8 cellular contexts compared by ENCODE assay signal in the genomic region with DNA sequence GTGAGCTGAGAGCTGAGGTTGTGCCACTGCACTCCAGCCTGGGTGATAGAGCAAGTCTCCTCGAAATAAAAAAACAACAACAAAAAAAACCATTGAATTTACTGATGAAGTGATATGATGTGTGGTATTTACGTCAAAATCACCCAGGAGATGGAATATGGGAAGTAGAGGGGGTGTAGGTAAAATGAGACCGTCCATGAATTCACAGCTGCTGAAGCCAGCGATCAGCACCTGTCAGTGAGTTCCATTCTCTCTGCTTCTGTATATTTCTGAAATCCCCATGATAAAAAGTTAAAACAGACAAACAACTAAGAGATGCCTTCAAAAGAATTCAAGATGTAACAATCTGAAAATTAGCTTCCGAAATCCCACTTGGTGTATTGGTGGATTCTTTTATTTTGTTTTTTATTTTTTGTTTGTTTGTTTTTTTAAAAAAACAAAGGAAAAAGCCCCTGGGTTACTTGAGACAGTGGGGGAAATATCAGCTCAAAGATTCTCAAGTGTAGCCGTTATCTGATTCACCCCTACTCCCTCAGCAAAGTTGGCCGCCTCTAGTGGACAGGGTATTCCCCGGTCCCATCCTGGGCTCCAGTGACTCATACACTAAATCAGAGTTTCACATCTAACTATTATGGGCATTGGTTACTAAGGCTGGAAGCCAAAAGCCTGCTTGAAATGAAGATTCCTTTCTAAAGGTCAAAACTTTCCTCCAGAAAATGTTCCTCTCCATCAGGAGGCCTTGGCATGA.
DNase-seq lines count a peak whose midpoint lies in the region; ATAC-seq and TF ChIP-seq lines count a peak whose summit lies in the region.

No MANE protein-coding gene starts in this region.

- H3K36me3 Mint-ChIP-seq in mesothelial cell of epicardium, result no peaks in the 10 kb centered on the region

- peak in 1 of 4 donors; percentile 64 for TF ChIP-seq EP300 in upper lobe of left lung (IDR thresholded peaks at IDR 0.05)

- ATAC-seq in HG02763 (IDR thresholded peaks at IDR 0.05; ENCODE audit: unreplicated experiment) (peak; percentile 91), upper lobe of left lung (ENCODE audit: low FRiP score in 2 of 2) (peak; percentile 82 to 94)

- no peak overlapping the region for H3K27ac Mint-ChIP-seq in mesothelial cell of epicardium

- H3K9me3 ChIP-seq in upper lobe of left lung, result no peaks in the 10 kb centered on the region

- WGBS in upper lobe of left lung, 2 donors, result 65 to 74% methylated on average over 8 of the region's 8 CpGs

- peak; percentile 45 for DNase-seq in activated naive CD4-positive, alpha-beta T cell treated with Interleukin-2 at 50 U/mL for 16 hours
- DNase-seq in activated naive CD4-positive, alpha-beta T cell treated with anti-CD3 and anti-CD28 coated beads, Interleukin-2, amount 50 U/mL, for 16 hours, result no peak
- DNase-seq in RKO (ENCODE audit: low spot score), result peak; percentile 51
- DNase-seq in fibroblast of peridontal ligament (ENCODE audit: extremely low read depth), result peak; percentile 64
- peak in 1 of 2 donors; percentile 75 for DNase-seq in upper lobe of left lung
- no peak for DNase-seq in stimulated activated naive CD4-positive, alpha-beta T cell treated with Interleukin-2 at 50 U/mL for 16 hours (lab: John Stamatoyannopoulos, UW)
- DNase-seq in mesothelial cell of epicardium (ENCODE audit: low spot score in 2 of 2, unreplicated experiment in 2 of 2), result no peak

- no peaks in the 10 kb centered on the region for H3K27me3 ChIP-seq in upper lobe of left lung

- H3K9me3 Mint-ChIP-seq in mesothelial cell of epicardium, result no peaks in the 10 kb centered on the region

- H3K27ac ChIP-seq in upper lobe of left lung, result peak overlapping the region; percentile 22 to 83 (median 57)

- peaks cover 3 to 40% (median 17%) of the 10 kb centered on the region in 4 donors for H3K4me1 ChIP-seq in upper lobe of left lung

- H3K36me3 ChIP-seq in upper lobe of left lung, result no peaks in the 10 kb centered on the region

- no peaks in the 10 kb centered on the region for H3K4me1 Mint-ChIP-seq in mesothelial cell of epicardium

- H3K4me3 ChIP-seq in upper lobe of left lung, result no peak overlapping the region

- no peak overlapping the region for H3K4me3 Mint-ChIP-seq in mesothelial cell of epicardium

- no peak for TF ChIP-seq POLR2A in upper lobe of left lung (IDR thresholded peaks at IDR 0.05)

- no peaks in the 10 kb centered on the region for H3K27me3 Mint-ChIP-seq in mesothelial cell of epicardium (ENCODE audit: low read depth)

- TF ChIP-seq CTCF in upper lobe of left lung (IDR thresholded peaks at IDR 0.05) (no peak), mesothelial cell of epicardium (IDR thresholded peaks at IDR 0.05; ENCODE audit: unreplicated experiment) (no peak)

Comparison
In these comparisons a context has a peak if more than half of its experiments do, and no peak if none do; other contexts are left out.
1. DNase-seq: peak in activated naive CD4-positive, alpha-beta T cell treated with Interleukin-2 at 50 U/mL for 16 hours (single experiment), RKO (single experiment) and fibroblast of peridontal ligament (single experiment); none in activated naive CD4-positive, alpha-beta T cell treated with anti-CD3 and anti-CD28 coated beads, Interleukin-2, amount 50 U/mL, for 16 hours (single experiment), stimulated activated naive CD4-positive, alpha-beta T cell treated with Interleukin-2 at 50 U/mL for 16 hours (single experiment) and mesothelial cell of epicardium (0 of 2).